5 cellular contexts compared by ENCODE assay signal in genomic region chr18:14987960-14988710, GRCh38.
DNase-seq lines count a peak whose midpoint lies in the region; ATAC-seq and TF ChIP-seq lines count a peak whose summit lies in the region.
"Not testable (repeated sequence)": the region's sequence is repeated elsewhere in the genome, so short reads cannot be mapped to it uniquely, and the experiment has no call there.

No MANE protein-coding gene starts in this region.

- H3K4me1 ChIP-seq in upper lobe of right lung = not testable (repeated sequence)

- H3K4me3 ChIP-seq in upper lobe of right lung = not testable (repeated sequence)

- H3K36me3 ChIP-seq in upper lobe of right lung = not testable (repeated sequence)

- ATAC-seq in natural killer cell treated with Interleukin-12 subunit alpha and Interleukin-12 subunit beta and Interleukin-15 and Interleukin-18, amount 100 ng/mL, for 72 hours = peak; percentile 17 to 24
- ATAC-seq in sciatic nerve (peak; percentile 15), upper lobe of right lung (peak; percentile 45)

- intact Hi-C loops in cardiac septum (cut with DNase I); sciatic nerve (cut with DNase I); upper lobe of right lung (cut with DNase I): not testable (repeated sequence)

- not testable (repeated sequence) for H3K4me3 Mint-ChIP-seq in natural killer cell treated with Interleukin-12 subunit alpha and Interleukin-12 subunit beta and Interleukin-15 and Interleukin-18, amount 100 ng/mL, for 72 hours

- not testable (repeated sequence) for H3K27me3 Mint-ChIP-seq in natural killer cell treated with Interleukin-12 subunit alpha and Interleukin-12 subunit beta and Interleukin-15 and Interleukin-18, amount 100 ng/mL, for 72 hours

- not testable (repeated sequence) for H3K4me1 Mint-ChIP-seq in natural killer cell treated with Interleukin-12 subunit alpha and Interleukin-12 subunit beta and Interleukin-15 and Interleukin-18, amount 100 ng/mL, for 72 hours (ENCODE audit: low read depth in 2 of 2)

- not testable (repeated sequence) for H3K9me3 ChIP-seq in upper lobe of right lung

- H3K27ac ChIP-seq in upper lobe of right lung = not testable (repeated sequence)

- not testable (repeated sequence) for H3K27ac Mint-ChIP-seq in natural killer cell treated with Interleukin-12 subunit alpha and Interleukin-12 subunit beta and Interleukin-15 and Interleukin-18, amount 100 ng/mL, for 72 hours

- H3K27me3 ChIP-seq in upper lobe of right lung = not testable (repeated sequence)

- H3K9me3 Mint-ChIP-seq in natural killer cell treated with Interleukin-12 subunit alpha and Interleukin-12 subunit beta and Interleukin-15 and Interleukin-18, amount 100 ng/mL, for 72 hours = not testable (repeated sequence)

- not testable (repeated sequence) for TF ChIP-seq CTCF in upper lobe of right lung (IDR thresholded peaks at IDR 0.05)

- DNase-seq in activated effector memory CD4-positive, alpha-beta T cell treated with anti-CD3 and anti-CD28 coated beads, Interleukin-2, amount 50 U/mL, for 16 hours = peak; percentile 53
- DNase-seq in cardiac septum (ENCODE audit: low spot score) = peak; percentile 69
- DNase-seq in natural killer cell treated with Interleukin-12 subunit alpha and Interleukin-12 subunit beta and Interleukin-15 and Interleukin-18, amount 100 ng/mL, for 72 hours (ENCODE audit: low spot score); sciatic nerve (ENCODE audit: low spot score); upper lobe of right lung: not testable (repeated sequence)

- H3K36me3 Mint-ChIP-seq in natural killer cell treated with Interleukin-12 subunit alpha and Interleukin-12 subunit beta and Interleukin-15 and Interleukin-18, amount 100 ng/mL, for 72 hours = not testable (repeated sequence)
